Comparison of ENCODE assay signal across 9 cellular contexts in the genomic region with DNA sequence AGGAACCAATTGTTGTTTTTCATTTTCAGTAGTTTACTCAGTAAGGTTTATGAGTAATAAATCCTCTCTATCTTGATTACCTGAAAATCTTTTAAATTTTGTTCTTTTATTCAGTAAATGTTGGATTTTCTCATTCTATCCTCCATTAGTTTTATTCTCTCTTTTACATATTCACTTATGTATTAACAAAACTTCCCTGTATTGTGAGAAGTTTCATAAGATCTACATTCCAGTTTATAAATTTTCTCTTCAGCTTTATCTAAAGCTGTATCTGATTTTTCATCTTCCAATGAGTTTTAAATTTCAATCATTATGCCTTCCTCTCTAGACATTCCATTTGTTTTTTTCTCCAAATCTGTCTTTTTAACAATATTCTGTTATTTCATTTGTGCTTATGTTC.
"Had no signal": no experiment of that assay in that cellular context is flagged by ENCODE, and none has a peak within 500 bp of the region (broad histone marks: within the 10 kb centered on the region; RNA-seq: fewer than 3 reads in every experiment).

No MANE protein-coding gene starts in this region.

- ATAC-seq: GM23338, K562 had no signal

- DNase-seq: H9, HCEC 1CT, IMR-90, KG1 had no signal

- H3K4me2 ChIP-seq: GM23338 had no signal

- FAIRE-seq: H1, H54, HTR-8/SVneo, K562 had no signal

- H3K4me3 ChIP-seq: GM23338, K562 had no signal

- H2AFZ ChIP-seq: GM23338 had no signal
